In the genomic region with DNA sequence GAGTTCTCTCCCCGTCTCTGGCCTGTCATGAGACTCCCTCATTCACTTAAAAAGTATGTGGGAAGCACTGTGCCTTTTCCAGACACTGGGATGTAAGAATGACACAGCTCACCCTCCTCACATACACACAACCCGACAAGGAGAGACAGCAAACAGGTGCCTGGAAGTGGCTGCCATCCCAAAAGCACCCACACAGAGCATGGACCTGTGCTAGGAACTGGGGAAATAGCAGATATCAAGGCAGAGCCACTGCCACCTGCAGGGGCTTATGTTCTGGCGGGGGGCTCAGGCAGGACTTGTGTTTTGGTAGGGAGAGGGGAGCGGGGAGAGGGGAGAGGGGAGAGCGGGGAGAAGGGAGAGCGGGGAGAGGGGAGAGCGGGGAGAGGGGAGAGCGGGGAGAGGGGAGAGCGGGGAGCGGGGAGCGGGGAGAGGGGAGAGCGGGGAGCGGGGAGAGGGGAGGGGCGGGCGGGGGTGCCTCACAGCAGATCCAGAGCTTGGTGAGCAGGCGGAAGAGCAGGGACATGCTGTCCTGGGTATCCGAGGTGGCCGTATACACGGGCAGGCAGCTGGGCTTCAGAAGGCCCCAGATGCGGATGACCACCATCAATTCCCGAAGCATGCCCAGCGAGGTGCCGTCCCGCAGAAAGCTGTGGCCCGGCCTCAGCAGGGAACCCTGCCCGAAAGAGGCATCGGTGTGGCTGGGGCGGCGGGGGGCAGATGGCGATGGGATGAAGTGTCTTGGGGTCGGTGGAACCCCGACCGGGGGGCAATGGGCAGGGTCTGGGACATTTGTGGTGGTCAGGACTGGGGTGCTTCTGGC, we compare ENCODE assay signal across 8 cellular contexts. TPM values are rescaled to one million over a fixed set of nuclear protein-coding genes. Genes with fewer than 3 reads are reported as not detected.
DNase-seq lines count a peak whose midpoint lies in the region; ATAC-seq and TF ChIP-seq lines count a peak whose summit lies in the region.

No MANE protein-coding gene starts in this region.

- no peaks in the 10 kb centered on the region for H3K9me3 ChIP-seq in CD8-positive, alpha-beta memory T cell (ENCODE audit: low read length)
- H3K9me3 ChIP-seq in HUES48 (ENCODE audit: control insufficient read depth, insufficient read depth, low read length) (no peaks in the 10 kb centered on the region), breast epithelium (no peaks in the 10 kb centered on the region)

- H3K4me1 Mint-ChIP-seq in CD8-positive, alpha-beta memory T cell, result peaks cover 10 to 15% (median 14%) of the 10 kb centered on the region in 3 donors
- peaks cover 11% of the 10 kb centered on the region for H3K4me1 Mint-ChIP-seq in nephron

- CTCF ChIA-PET in CD8-positive, alpha-beta memory T cell (lab: Charles Lee), result interaction anchor here (1.4 to 1.6 kb wide), 3 partner anchors 8 to 112 kb away, joined by 4 to 7 read pairs (median 5); partner anchors contain the start of gene WDR18

- intact Hi-C loops in breast epithelium (cut with DNase I; ENCODE audit: low total_unique reads), result no loop called here
- intact Hi-C loops in Right ventricle myocardium superior (cut with DNase I), result no loop called here

- H3K4me3 Mint-ChIP-seq in CD8-positive, alpha-beta memory T cell, result peak overlapping the region; percentile 8 to 88 (median 79)
- H3K4me3 Mint-ChIP-seq in nephron, result no peak overlapping the region

- peak overlapping the region; percentile 57 for H3K27ac ChIP-seq in CD8-positive, alpha-beta memory T cell (ENCODE audit: low read depth, low read length)
- H3K27ac ChIP-seq in HUES48 (ENCODE audit: low read depth, low read length) (peak overlapping the region; percentile 61), breast epithelium (peak overlapping the region; percentile 4 to 74)

- H3K9me3 Mint-ChIP-seq in CD8-positive, alpha-beta memory T cell, result no peaks in the 10 kb centered on the region
- H3K9me3 Mint-ChIP-seq in nephron, result no peaks in the 10 kb centered on the region

- no peak overlapping the region for H3K4me3 ChIP-seq in CD8-positive, alpha-beta memory T cell (ENCODE audit: low read length)
- H3K4me3 ChIP-seq in HUES48 (ENCODE audit: low read depth, low read length) (no peak overlapping the region), breast epithelium (no peak overlapping the region)

- peak in 2 of 5 donors; percentile 26 to 35 for DNase-seq in CD8-positive, alpha-beta memory T cell
- DNase-seq in breast epithelium (ENCODE audit: low spot score in 2 of 2), result no peak
- no peak for DNase-seq in pons (ENCODE audit: low spot score)
- no peak for DNase-seq in EL
- DNase-seq in Right ventricle myocardium superior, result no peak

- no peak overlapping the region for H3K9ac ChIP-seq in HUES48 (ENCODE audit: low read depth, low read length)

- POLR2A ChIA-PET in CD8-positive, alpha-beta memory T cell (lab: Charles Lee), result interaction anchor here (1.0 to 1.8 kb wide), 4 partner anchors 8 to 37 kb away, joined by 3 to 9 read pairs (median 5); partner anchors contain the start of genes MED16 and RNU6-9

- ATAC-seq in Right ventricle myocardium superior (ENCODE audit: poor library complexity), result no peak
- no peak for ATAC-seq in GM21526 (IDR thresholded peaks at IDR 0.05; ENCODE audit: low FRiP score, unreplicated experiment)

- H3K27ac Mint-ChIP-seq in CD8-positive, alpha-beta memory T cell, result peak overlapping the region; percentile 54 to 98 (median 88)
- peak overlapping the region in 2 of 3 experiments; percentile 63 to 71 for H3K27ac Mint-ChIP-seq in nephron

- peaks cover 0 to 42% (median 4%) of the 10 kb centered on the region in 3 donors for H3K36me3 Mint-ChIP-seq in CD8-positive, alpha-beta memory T cell
- peaks cover 32% of the 10 kb centered on the region for H3K36me3 Mint-ChIP-seq in nephron (ENCODE audit: low read depth)

- H3K27me3 ChIP-seq in CD8-positive, alpha-beta memory T cell (ENCODE audit: insufficient read depth, low read length, poor library complexity, severe bottlenecking), result no peaks in the 10 kb centered on the region
- H3K27me3 ChIP-seq in HUES48 (ENCODE audit: control insufficient read depth, insufficient read depth, low read length) (no peaks in the 10 kb centered on the region), breast epithelium (no peaks in the 10 kb centered on the region)

- peaks cover 8% of the 10 kb centered on the region for H3K36me3 ChIP-seq in CD8-positive, alpha-beta memory T cell (ENCODE audit: insufficient read depth, low read length)
- H3K36me3 ChIP-seq in HUES48 (ENCODE audit: control insufficient read depth, insufficient read depth, low read length) (peaks cover 45% of the 10 kb centered on the region), breast epithelium (no peaks in the 10 kb centered on the region)

- H3K4me1 ChIP-seq in CD8-positive, alpha-beta memory T cell (ENCODE audit: insufficient read depth, low read length), result peaks cover 13% of the 10 kb centered on the region
- H3K4me1 ChIP-seq in HUES48 (ENCODE audit: control insufficient read depth, insufficient read depth, low read length) (peaks cover 9% of the 10 kb centered on the region), breast epithelium (no peaks in the 10 kb centered on the region)

- H3K27me3 Mint-ChIP-seq in CD8-positive, alpha-beta memory T cell, result peaks cover 0 to 5% of the 10 kb centered on the region in 2 donors
- H3K27me3 Mint-ChIP-seq in nephron (ENCODE audit: low read depth), result no peaks in the 10 kb centered on the region

- no peak for TF ChIP-seq CTCF in breast epithelium (IDR thresholded peaks at IDR 0.05)
- TF ChIP-seq CTCF in nephron (IDR thresholded peaks at IDR 0.05; ENCODE audit: unreplicated experiment in 3 of 3), result no peak

- no peak for TF ChIP-seq POLR2A in breast epithelium (IDR thresholded peaks at IDR 0.05)

RNA-seq across cellular contexts. Expression of gene CFD, which starts 12.2 kb away (rescaled TPM):
- 1 to 10 TPM in 1 of 2 experiments, under 1 TPM in 1; 0.89 to 1.5 TPM for total RNA-seq in CD8-positive, alpha-beta memory T cell
- 6.9 TPM for polyA plus RNA-seq in CD8-positive, alpha-beta memory T cell
- total RNA-seq in breast epithelium (1,000 to 10,000 TPM in 1 of 3 donors, 100 to 1,000 TPM in 2; 345 to 6,770 (median 797) TPM), Right ventricle myocardium superior (477 TPM)

RNA-seq across cellular contexts. Expression of gene ELANE, which starts 19.6 kb away (rescaled TPM):
- not detected for total RNA-seq in CD8-positive, alpha-beta memory T cell
- not detected for polyA plus RNA-seq in CD8-positive, alpha-beta memory T cell
- total RNA-seq in breast epithelium, result 1 to 10 TPM in 2 of 3 donors, under 1 TPM in 1; 0.98 to 5.0 (median 1.0) TPM
- 1.3 TPM for total RNA-seq in Right ventricle myocardium superior

RNA-seq across cellular contexts. Expression of gene MED16, which starts 21.3 kb away (rescaled TPM):
- 10 to 100 TPM; 57.4 to 59.4 TPM for total RNA-seq in CD8-positive, alpha-beta memory T cell
- 109 TPM for polyA plus RNA-seq in CD8-positive, alpha-beta memory T cell
- total RNA-seq in breast epithelium (10 to 100 TPM; 14.9 to 33.1 (median 32.8) TPM), Right ventricle myocardium superior (19.1 TPM)

RNA-seq across cellular contexts. Expression of gene RNU6-9, which starts 21.6 kb away (rescaled TPM):
- total RNA-seq in CD8-positive, alpha-beta memory T cell, result not detected
- polyA plus RNA-seq in CD8-positive, alpha-beta memory T cell, result not detected
- total RNA-seq in breast epithelium, result not detected
- total RNA-seq in Right ventricle myocardium superior, result not detected

RNA-seq across cellular contexts. Expression of gene PRTN3, which starts 30.9 kb away (rescaled TPM):
- not detected for total RNA-seq in CD8-positive, alpha-beta memory T cell
- not detected for polyA plus RNA-seq in CD8-positive, alpha-beta memory T cell
- total RNA-seq in breast epithelium (1 to 10 TPM in 1 of 3 donors, under 1 TPM in 1, not detected in 1; 0.44 to 1.1 TPM), Right ventricle myocardium superior (not detected)

Comparison
In these comparisons a context has a peak if more than half of its experiments do, and no peak if none do; other contexts are left out.
1. H3K4me3 Mint-ChIP-seq: peak in CD8-positive, alpha-beta memory T cell (7 of 7); none in nephron (0 of 3).
2. RNA of gene CFD, which starts 12.2 kb away (total RNA-seq): 345 to 6,770 TPM in breast epithelium and 477 TPM in Right ventricle myocardium superior (single experiment); 0.89 to 1.5 TPM in CD8-positive, alpha-beta memory T cell; every median in the first group is over 100 times any median in the second.
3. Peak in every context shown above with its lines, with median percentiles within 50 percentile points of each other: H3K27ac ChIP-seq.